ENCODE assay signal across 20 cellular contexts in the genomic region with DNA sequence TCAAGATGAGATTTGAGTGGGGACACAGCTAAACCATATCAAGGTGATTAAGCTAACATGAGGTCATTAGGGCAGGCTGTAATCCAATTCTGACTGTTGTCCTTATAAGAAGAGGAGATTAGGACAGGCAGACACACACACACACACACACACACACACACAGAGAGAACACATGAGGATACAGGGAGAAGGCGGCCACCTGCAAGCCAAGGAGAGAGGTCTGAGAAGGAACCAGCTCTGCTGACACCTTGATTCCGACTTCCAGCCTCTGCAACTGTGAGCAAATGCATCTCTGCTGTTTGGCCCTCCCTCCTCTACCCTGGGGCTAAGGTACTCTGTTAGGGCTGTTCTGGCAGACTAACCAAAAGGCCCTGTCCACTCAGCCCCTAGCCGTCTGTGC.
DNase-seq lines count a peak whose midpoint lies in the region; ATAC-seq and TF ChIP-seq lines count a peak whose summit lies in the region.
"Had no signal": no experiment of that assay in that cellular context is flagged by ENCODE, and none has a peak within 500 bp of the region (broad histone marks: within the 10 kb centered on the region; RNA-seq: fewer than 3 reads in every experiment).

No MANE protein-coding gene starts in this region.

- no peaks in the 10 kb centered on the region for H3K36me3 Mint-ChIP-seq in chondrocyte (ENCODE audit: low read depth)
- H3K36me3 Mint-ChIP-seq: CD8-positive, alpha-beta T cell had no signal

- ATAC-seq in SK-N-SH treated with all-trans-retinoic acid at 6 μM for 48 hours (no peak), HG02763 (IDR thresholded peaks at IDR 0.05; ENCODE audit: unreplicated experiment) (no peak), GM21447 (IDR thresholded peaks at IDR 0.05; ENCODE audit: unreplicated experiment) (no peak)
- ATAC-seq: A549; CD8-positive, alpha-beta T cell had no signal

- no peak overlapping the region for H3K27ac Mint-ChIP-seq in chondrocyte (ENCODE audit: unreplicated experiment)
- H3K27ac Mint-ChIP-seq: B cell; CD4-positive, alpha-beta T cell; CD8-positive, alpha-beta T cell had no signal

- no peaks in the 10 kb centered on the region for H3K9me3 ChIP-seq in SK-N-SH
- peaks cover 0 to 6% of the 10 kb centered on the region in 2 donors for H3K9me3 ChIP-seq in neuronal stem cell (replicated peaks in 1 of 2; ENCODE audit: control insufficient read depth in 2 of 2, insufficient read depth in 1 of 2, low read depth in 1 of 2, low read length in 2 of 2)
- H3K9me3 ChIP-seq: A549; BLaER1 treated with 17β-estradiol and CSF1 and Interleukin-3, amounts not matched to agents 10 nM and 100 nM; Caco-2 had no signal

- H4K91ac ChIP-seq in neuronal stem cell (ENCODE audit: low read depth, low read length, poor library complexity): no peak overlapping the region

- no peaks in the 10 kb centered on the region for H3K79me1 ChIP-seq in neuronal stem cell (ENCODE audit: low read depth, low read length)

- H2BK120ac ChIP-seq in neuronal stem cell (ENCODE audit: low read depth, low read length): peak overlapping the region; percentile 73

- H3K27ac ChIP-seq in SK-N-SH (ENCODE audit: low read depth in 2 of 2, low read length in 1 of 2): no peak overlapping the region
- no peak overlapping the region for H3K27ac ChIP-seq in neuronal stem cell (replicated peaks; ENCODE audit: low read length)
- H3K27ac ChIP-seq: 22Rv1; A549; BLaER1 treated with 17β-estradiol and CSF1 and Interleukin-3, amounts not matched to agents 10 nM and 100 nM; C4-2B had no signal

- no peaks in the 10 kb centered on the region for H3K79me2 ChIP-seq in SK-N-SH (ENCODE audit: insufficient read depth)

- POLR2A ChIA-PET in SK-N-SH (lab: Yijun Ruan, JAX): interaction anchor here (0.6 kb wide), 1 partner anchor 323 kb away, joined by 3 read pairs; no protein-coding TSS in a partner anchor

- H4K20me1 ChIP-seq in SK-N-SH (ENCODE audit: insufficient read depth): no peaks in the 10 kb centered on the region
- H4K20me1 ChIP-seq: BLaER1 treated with 17β-estradiol and CSF1 and Interleukin-3, amounts not matched to agents 10 nM and 100 nM had no signal

- H3K4me2 ChIP-seq in SK-N-SH (no peak overlapping the region), neuronal stem cell (ENCODE audit: insufficient read depth, low read length, poor library complexity, severe bottlenecking) (no peak overlapping the region)
- H3K4me2 ChIP-seq: A549; BLaER1 treated with 17β-estradiol and CSF1 and Interleukin-3, amounts not matched to agents 10 nM and 100 nM had no signal

- H3K4me3 Mint-ChIP-seq in chondrocyte (ENCODE audit: unreplicated experiment): no peak overlapping the region
- H3K4me3 Mint-ChIP-seq: B cell; CD4-positive, alpha-beta T cell; CD8-positive, alpha-beta T cell had no signal

- no peak overlapping the region for H3K4ac ChIP-seq in neuronal stem cell (ENCODE audit: low read length)

- no peak for TF ChIP-seq CTCF in SK-N-SH (IDR thresholded peaks at IDR 0.05)
- no peak for TF ChIP-seq CTCF in chondrocyte (IDR thresholded peaks at IDR 0.05)

- H3K27me3 ChIP-seq in SK-N-SH (ENCODE audit: insufficient read depth) (no peaks in the 10 kb centered on the region; the same call in 1 of the 2 replicates), neuronal stem cell (ENCODE audit: control insufficient read depth in 3 of 3, insufficient read depth in 3 of 3, low read depth in 1 of 3, low read length in 3 of 3) (no peaks in the 10 kb centered on the region)
- H3K27me3 ChIP-seq: BLaER1 treated with 17β-estradiol and CSF1 and Interleukin-3, amounts not matched to agents 10 nM and 100 nM had no signal

- no peak overlapping the region for H3K18ac ChIP-seq in neuronal stem cell (ENCODE audit: low read length)

- CTCF ChIA-PET in SK-N-SH (lab: Yijun Ruan, JAX): no interaction called here

- no peak overlapping the region for H2BK12ac ChIP-seq in neuronal stem cell (ENCODE audit: low read length)

- H3K4me1 ChIP-seq in SK-N-SH (ENCODE audit: control insufficient read depth in 1 of 2, insufficient read depth in 2 of 2, low read depth in 1 of 2, low read length in 1 of 2) (no peaks in the 10 kb centered on the region; a peak in 1 of 4 replicates), neuronal stem cell (ENCODE audit: control insufficient read depth in 2 of 2, insufficient read depth in 1 of 2, low read depth in 1 of 2, low read length in 2 of 2) (no peaks in the 10 kb centered on the region)
- H3K4me1 ChIP-seq: A549, Caco-2 had no signal

- DNase-seq in SK-N-SH (peak; percentile 42), NCI-H82 treated with DMSO at 0.1 percent for 48 hours (lab: John Stamatoyannopoulos, UW; ENCODE audit: unreplicated experiment) (peak; percentile 37), chondrocyte (ENCODE audit: low spot score) (peak; percentile 36), neuronal stem cell (ENCODE audit: low spot score) (no peak)
- no peak for DNase-seq in activated T-cell treated with anti-CD3 and anti-CD28 coated beads, Interleukin-2, amount 50 U/mL, for 1 hour
- DNase-seq: AML-193; Caco-2; Calu3; CD4-positive, alpha-beta T cell; CD8-positive, alpha-beta T cell; DMS79 treated with DMSO at 0.1 percent for 48 hours; GF-D8 had no signal

- no peak overlapping the region for H3K14ac ChIP-seq in neuronal stem cell (ENCODE audit: low read length)

- H3K23ac ChIP-seq in neuronal stem cell (ENCODE audit: low read depth, low read length, poor library complexity): no peak overlapping the region

- H2AFZ ChIP-seq in SK-N-SH (ENCODE audit: low read depth): no peak overlapping the region
- no peak overlapping the region for H2AFZ ChIP-seq in neuronal stem cell (ENCODE audit: low read length)

- H3K36me3 ChIP-seq in SK-N-SH (replicated peaks in 1 of 2; ENCODE audit: control insufficient read depth in 1 of 2, insufficient read depth in 2 of 2, low read length in 1 of 2) (no peaks in the 10 kb centered on the region), neuronal stem cell (replicated peaks in 1 of 2; ENCODE audit: control insufficient read depth in 2 of 2, insufficient read depth in 2 of 2, low read length in 2 of 2) (no peaks in the 10 kb centered on the region)
- H3K36me3 ChIP-seq: BLaER1 treated with 17β-estradiol and CSF1 and Interleukin-3, amounts not matched to agents 10 nM and 100 nM had no signal

- no peak overlapping the region for H2AK5ac ChIP-seq in neuronal stem cell (ENCODE audit: low read depth, low read length)

- no peak for TF ChIP-seq EP300 in SK-N-SH (IDR thresholded peaks at IDR 0.05; ENCODE audit: borderline replicate concordance in 1 of 2, low read depth in 1 of 2, low read length in 1 of 2)

- peaks cover 5% of the 10 kb centered on the region for H3K9me3 Mint-ChIP-seq in chondrocyte (ENCODE audit: low read depth)
- H3K9me3 Mint-ChIP-seq: CD4-positive, alpha-beta T cell; CD8-positive, alpha-beta T cell had no signal

- H2BK15ac ChIP-seq in neuronal stem cell (ENCODE audit: low read length): no peak overlapping the region

- H3K9ac ChIP-seq in SK-N-SH: no peak overlapping the region
- no peak overlapping the region for H3K9ac ChIP-seq in neuronal stem cell (ENCODE audit: low read depth, low read length, poor library complexity)
- H3K9ac ChIP-seq: BLaER1 treated with 17β-estradiol and CSF1 and Interleukin-3, amounts not matched to agents 10 nM and 100 nM had no signal

- H3K27me3 Mint-ChIP-seq in chondrocyte (ENCODE audit: low read depth): peaks cover 9% of the 10 kb centered on the region

- H3K9me2 ChIP-seq in SK-N-SH: no peaks in the 10 kb centered on the region

- no peak overlapping the region for H2BK5ac ChIP-seq in neuronal stem cell (ENCODE audit: low read length)

- H3F3A ChIP-seq in SK-N-SH (replicated peaks; ENCODE audit: insufficient read depth): no peaks in the 10 kb centered on the region

- no peak overlapping the region for H3K4me3 ChIP-seq in SK-N-SH (ENCODE audit: low read depth in 2 of 2, low read length in 1 of 2)
- H3K4me3 ChIP-seq in neuronal stem cell (ENCODE audit: low read length in 2 of 2): no peak overlapping the region
- H3K4me3 ChIP-seq: A549; BLaER1 treated with 17β-estradiol and CSF1 and Interleukin-3, amounts not matched to agents 10 nM and 100 nM had no signal

- 58% methylated on average over 2 of the region's 3 CpGs for whole genome bisulfite sequencing in SK-N-SH (ENCODE audit: low lambda C conversion rate)
- WGBS in neuronal stem cell (ENCODE audit: extremely low coverage in 2 of 2, insufficient read length in 2 of 2, insufficient replicate concordance in 1 of 2), 2 donors: no CpG with 5 or more reads among the region's 3 CpGs

- H3K4me1 Mint-ChIP-seq in chondrocyte (ENCODE audit: low read depth): no peaks in the 10 kb centered on the region
- H3K4me1 Mint-ChIP-seq: B cell had no signal

- no peak overlapping the region for H4K8ac ChIP-seq in neuronal stem cell (ENCODE audit: low read depth, low read length)

- TF ChIP-seq RAD21 in SK-N-SH (IDR thresholded peaks at IDR 0.05; ENCODE audit: low read length): no peak

TF ChIP-seq in SK-N-SH, 30 proteins besides CTCF, POLR2A, EP300 and RAD21 (continues in another document):
- TF ChIP-seq ELF1 (IDR thresholded peaks at IDR 0.05): no peak
- no peak for TF ChIP-seq POLR2AphosphoS5 (IDR thresholded peaks at IDR 0.05; ENCODE audit: low read depth, low read length)
- TF ChIP-seq, protein P1, sequence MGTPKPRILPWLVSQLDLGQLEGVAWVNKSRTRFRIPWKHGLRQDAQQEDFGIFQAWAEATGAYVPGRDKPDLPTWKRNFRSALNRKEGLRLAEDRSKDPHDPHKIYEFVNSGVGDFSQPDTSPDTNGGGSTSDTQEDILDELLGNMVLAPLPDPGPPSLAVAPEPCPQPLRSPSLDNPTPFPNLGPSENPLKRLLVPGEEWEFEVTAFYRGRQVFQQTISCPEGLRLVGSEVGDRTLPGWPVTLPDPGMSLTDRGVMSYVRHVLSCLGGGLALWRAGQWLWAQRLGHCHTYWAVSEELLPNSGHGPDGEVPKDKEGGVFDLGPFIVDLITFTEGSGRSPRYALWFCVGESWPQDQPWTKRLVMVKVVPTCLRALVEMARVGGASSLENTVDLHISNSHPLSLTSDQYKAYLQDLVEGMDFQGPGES (IDR thresholded peaks at IDR 0.05; ENCODE audit: low read depth, low read length): no peak
- no peak for TF ChIP-seq RFX5 (IDR thresholded peaks at IDR 0.05; ENCODE audit: low read length)
- no peak for TF ChIP-seq MXI1 (IDR thresholded peaks at IDR 0.05; ENCODE audit: low read depth, low read length)

TF ChIP-seq in SK-N-SH treated with all-trans-retinoic acid at 6 μM for 48 hours, 23 proteins besides CTCF, POLR2A, EP300 and RAD21:
- no peak for TF ChIP-seq TCF4 (CRISPR knock-in tag; IDR thresholded peaks at IDR 0.05; ENCODE audit: borderline replicate concordance)

Comparison
In these comparisons a context has a peak if more than half of its experiments do, and no peak if none do; other contexts are left out.
1. DNase-seq: peak in SK-N-SH (single experiment), NCI-H82 treated with DMSO at 0.1 percent for 48 hours (single experiment) and chondrocyte (single experiment); none in neuronal stem cell (single experiment) and activated T-cell treated with anti-CD3 and anti-CD28 coated beads, Interleukin-2, amount 50 U/mL, for 1 hour (single experiment).